Comparison of ENCODE assay signal across 25 cellular contexts in the genomic region with DNA sequence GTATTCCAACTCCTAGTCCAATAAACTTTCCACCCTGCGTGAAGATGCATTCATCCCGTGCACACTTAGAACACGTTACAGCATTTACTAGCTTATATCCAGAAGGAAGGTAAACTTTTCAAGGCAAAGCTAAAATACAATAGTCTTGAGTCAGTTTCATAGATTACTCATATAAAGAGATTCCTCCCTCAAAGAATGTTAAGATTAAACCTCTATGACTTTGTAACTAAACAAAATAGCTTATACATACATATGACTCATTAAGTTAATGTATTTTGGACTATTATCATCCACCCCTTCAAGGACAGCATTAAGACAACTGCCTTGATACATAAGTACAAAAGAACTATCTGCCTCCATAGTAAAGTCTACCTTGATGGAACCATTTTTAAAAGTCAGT. TPM values are rescaled to one million over a fixed set of nuclear protein-coding genes. Genes with fewer than 3 reads are reported as not detected.
DNase-seq lines count a peak whose midpoint lies in the region; ATAC-seq, FAIRE-seq and TF ChIP-seq lines count a peak whose summit lies in the region.
"Had no signal": no experiment of that assay in that cellular context is flagged by ENCODE, and none has a peak within 500 bp of the region (broad histone marks: within the 10 kb centered on the region; RNA-seq: fewer than 3 reads in every experiment).

No MANE protein-coding gene starts in this region.

- H3K4me3 ChIP-seq in RWPE2 (ENCODE audit: severe bottlenecking) (no peak overlapping the region), osteoblast (ENCODE audit: insufficient read depth, low read length) (no peak overlapping the region)
- H3K4me3 ChIP-seq: dorsolateral prefrontal cortex, MG63, ovary had no signal

- TF ChIP-seq CTCF in RWPE2 (IDR thresholded peaks at IDR 0.05; ENCODE audit: poor library complexity, severe bottlenecking) (no peak), osteoblast (IDR thresholded peaks at IDR 0.05; ENCODE audit: extremely low read depth, low read depth, low read length) (no peak)

- DNase-seq in H54 (ENCODE audit: insufficient read length, low spot score): peak; percentile 34
- no peak for DNase-seq in RWPE2 (ENCODE audit: low spot score)
- peak; percentile 77 for DNase-seq in osteoblast (ENCODE audit: insufficient read length, low spot score, missing footprints)
- DNase-seq in hypothalamus (lab: John Stamatoyannopoulos, UW): no peak
- no peak for DNase-seq in Right ventricle myocardium superior
- no peak for DNase-seq in AG08395 (ENCODE audit: low spot score)
- no peak for DNase-seq in NCI-H146 (lab: John Stamatoyannopoulos, UW)
- DNase-seq: activated CD8-positive, alpha-beta T cell treated with anti-CD3 and anti-CD28 coated beads for 36 hours; AML-193; amniotic stem cell; central memory CD4-positive, alpha-beta T cell; DMS53; dorsolateral prefrontal cortex; MG63; naive thymus-derived CD8-positive, alpha-beta T cell; NCI-H1436; NCI-H510A; ovary; right cardiac atrium; stimulated activated CD4-positive, alpha-beta T cell treated with anti-CD3 and anti-CD28 coated beads, Interleukin-12 subunit alpha, Interleukin-12 subunit beta, amount 100 ng/mL, for 4 hours; T-helper 9 cell; trophoblast cell had no signal

- no peaks in the 10 kb centered on the region for H3K9me3 ChIP-seq in RWPE2 (ENCODE audit: severe bottlenecking)
- no peaks in the 10 kb centered on the region for H3K9me3 ChIP-seq in osteoblast (ENCODE audit: low read depth, low read length)
- H3K9me3 ChIP-seq: MG63, ovary had no signal

- intact Hi-C loops in Right ventricle myocardium superior (cut with DNase I): no loop called here

- no peaks in the 10 kb centered on the region for H3K27me3 ChIP-seq in RWPE2 (ENCODE audit: insufficient read depth, poor library complexity, severe bottlenecking)
- H3K27me3 ChIP-seq in osteoblast (ENCODE audit: insufficient read depth, low read length): no peaks in the 10 kb centered on the region
- H3K27me3 ChIP-seq: dorsolateral prefrontal cortex, MG63, ovary had no signal

- H4K20me1 ChIP-seq in osteoblast (ENCODE audit: insufficient read depth, low read length): peaks cover 6% of the 10 kb centered on the region

- no peaks in the 10 kb centered on the region for H3K79me2 ChIP-seq in osteoblast (ENCODE audit: insufficient read depth, low read length)

- FAIRE-seq in H54 (lab: Jason Lieb, UNC): peak; percentile 90
- FAIRE-seq: GM12891 had no signal

- TF ChIP-seq POLR2A in H54 (IDR thresholded peaks at IDR 0.05; ENCODE audit: low read depth, low read length): no peak

- ATAC-seq in RWPE2 (ENCODE audit: low read depth): peak; percentile 92
- peak; percentile 65 for ATAC-seq in esophagus mucosa
- no peak for ATAC-seq in Right ventricle myocardium superior (ENCODE audit: poor library complexity)
- ATAC-seq: activated CD8-positive, alpha-beta T cell treated with anti-CD3 and anti-CD28 coated beads for 36 hours; naive thymus-derived CD8-positive, alpha-beta T cell; right cardiac atrium had no signal

- H3K4me1 ChIP-seq in RWPE2 (ENCODE audit: insufficient read depth, poor library complexity, severe bottlenecking) (peaks cover 27% of the 10 kb centered on the region), osteoblast (ENCODE audit: insufficient read depth, low read length) (peaks cover 7% of the 10 kb centered on the region)

- no peak overlapping the region for H2AFZ ChIP-seq in osteoblast (ENCODE audit: low read length)

- peaks cover 40% of the 10 kb centered on the region for H3K36me3 ChIP-seq in RWPE2 (ENCODE audit: low read depth)
- no peaks in the 10 kb centered on the region for H3K36me3 ChIP-seq in osteoblast (ENCODE audit: insufficient read depth, low read length)
- H3K36me3 ChIP-seq: MG63, ovary had no signal

- H3K27ac ChIP-seq in RWPE2 (ENCODE audit: poor library complexity, severe bottlenecking): peak overlapping the region; percentile 38
- no peak overlapping the region for H3K27ac ChIP-seq in osteoblast (ENCODE audit: low read depth, low read length)
- H3K27ac ChIP-seq: dorsolateral prefrontal cortex, epithelial cell of prostate, ovary had no signal

- H3K4me2 ChIP-seq in osteoblast (ENCODE audit: insufficient read depth, low read length): peak overlapping the region; percentile 1

RNA-seq across cellular contexts. Expression of gene TLE1, which starts 36.1 kb away (rescaled TPM):
- total RNA-seq in esophagus mucosa: 12.0 TPM
- 9.0 and 10.6 TPM in 2 replicates for total RNA-seq in osteoblast
- 9.7 TPM for total RNA-seq in Right ventricle myocardium superior

Comparison
In these comparisons a context has a peak if more than half of its experiments do, and no peak if none do; other contexts are left out.
1. DNase-seq: peak in H54 (single experiment) and osteoblast (single experiment); none in RWPE2 (single experiment), hypothalamus (0 of 51), Right ventricle myocardium superior (single experiment), AG08395 (single experiment) and NCI-H146 (single experiment).